ENCODE assay signal across 26 cellular contexts in genomic region chr7:81761821-81762220, GRCh38. TPM values are rescaled to one million over a fixed set of nuclear protein-coding genes. Genes with fewer than 3 reads are reported as not detected.
"Had no signal": no experiment of that assay in that cellular context is flagged by ENCODE, and none has a peak within 500 bp of the region (broad histone marks: within the 10 kb centered on the region; RNA-seq: fewer than 3 reads in every experiment).

No MANE protein-coding gene starts in this region.

- H3K4me3 Mint-ChIP-seq: activated CD4-positive, alpha-beta T cell treated with anti-CD3 and anti-CD28 coated beads, Interleukin-2, amount 10 ng/mL, durations not matched to agents 7 days and 5 days; activated CD8-positive, alpha-beta T cell treated with anti-CD3 and anti-CD28 coated beads, Interleukin-2, amount 10 ng/mL, durations not matched to agents 7 days and 5 days; activated naive CD4-positive, alpha-beta T cell treated with anti-CD3 and anti-CD28 coated beads, Interleukin-2, amount 50 U/mL, for 24 hours; immature natural killer cell; naive thymus-derived CD4-positive, alpha-beta T cell had no signal

- H3K36me3 ChIP-seq: cardiac muscle cell, lower lobe of right lung, pancreas, right atrium auricular region, thyroid gland had no signal

- H3K27me3 Mint-ChIP-seq: activated CD4-positive, alpha-beta T cell treated with anti-CD3 and anti-CD28 coated beads, Interleukin-2, amount 10 ng/mL, durations not matched to agents 7 days and 5 days; activated naive CD4-positive, alpha-beta T cell treated with anti-CD3 and anti-CD28 coated beads, Interleukin-2, amount 50 U/mL, for 24 hours; naive thymus-derived CD4-positive, alpha-beta T cell had no signal

- H3K27me3 ChIP-seq: body of pancreas, cardiac muscle cell, pancreas, right atrium auricular region, thyroid gland, upper lobe of right lung had no signal

- H3K4me1 Mint-ChIP-seq: activated CD4-positive, alpha-beta T cell treated with anti-CD3 and anti-CD28 coated beads, Interleukin-2, amount 10 ng/mL, durations not matched to agents 7 days and 5 days; activated naive CD4-positive, alpha-beta T cell treated with anti-CD3 and anti-CD28 coated beads, Interleukin-2, amount 50 U/mL, for 24 hours; immature natural killer cell; naive thymus-derived CD4-positive, alpha-beta T cell had no signal

- H3K27ac Mint-ChIP-seq: activated CD4-positive, alpha-beta T cell treated with anti-CD3 and anti-CD28 coated beads, Interleukin-2, amount 10 ng/mL, durations not matched to agents 7 days and 5 days; activated CD8-positive, alpha-beta T cell treated with anti-CD3 and anti-CD28 coated beads, Interleukin-2, amount 10 ng/mL, durations not matched to agents 7 days and 5 days; activated naive CD4-positive, alpha-beta T cell treated with anti-CD3 and anti-CD28 coated beads, Interleukin-2, amount 50 U/mL, for 24 hours; immature natural killer cell; naive thymus-derived CD4-positive, alpha-beta T cell had no signal

- H3K4me3 ChIP-seq: body of pancreas, cardiac muscle cell, lower lobe of right lung, pancreas, psoas muscle, right atrium auricular region, thyroid gland, upper lobe of right lung had no signal

- H3K9me3 Mint-ChIP-seq: activated CD4-positive, alpha-beta T cell treated with anti-CD3 and anti-CD28 coated beads, Interleukin-2, amount 10 ng/mL, durations not matched to agents 7 days and 5 days; activated naive CD4-positive, alpha-beta T cell treated with anti-CD3 and anti-CD28 coated beads, Interleukin-2, amount 50 U/mL, for 24 hours had no signal

- H3K36me3 Mint-ChIP-seq: activated naive CD4-positive, alpha-beta T cell treated with anti-CD3 and anti-CD28 coated beads, Interleukin-2, amount 50 U/mL, for 24 hours; immature natural killer cell; naive thymus-derived CD4-positive, alpha-beta T cell had no signal

- DNase-seq: activated CD4-positive, alpha-beta T cell treated with anti-CD3 and anti-CD28 coated beads, Interleukin-2, amount 10 ng/mL, durations not matched to agents 7 days and 5 days; activated CD4-positive, CD25-positive, alpha-beta regulatory T cell treated with anti-CD3 and anti-CD28 coated beads, Interleukin-2, amount 50 U/mL, for 72 hours; activated CD8-positive, alpha-beta T cell treated with anti-CD3 and anti-CD28 coated beads, Interleukin-2, amount 10 ng/mL, durations not matched to agents 7 days and 5 days; activated gamma-delta T cell treated with Interleukin-2 at 50 U/mL for 16 hours; anterior cingulate cortex; body of pancreas; effector memory CD4-positive, alpha-beta T cell; foreskin melanocyte; hypothalamus; immature natural killer cell; lower lobe of right lung; naive thymus-derived CD4-positive, alpha-beta T cell; pancreas; psoas muscle; stimulated activated CD4-positive, alpha-beta T cell treated with anti-CD3 and anti-CD28 coated beads, Interleukin-4, amount 100 ng/mL, for 4 hours; stimulated activated naive CD8-positive, alpha-beta T cell treated with anti-CD3 and anti-CD28 coated beads, Interleukin-15, Interleukin-2, amounts not matched to agents 100 U/mL and 50 U/mL, for 24 hours; substantia nigra; thyroid gland; upper lobe of right lung had no signal

- ATAC-seq: activated CD8-positive, alpha-beta T cell treated with anti-CD3 and anti-CD28 coated beads, Interleukin-2, amount 10 ng/mL, durations not matched to agents 7 days and 5 days; body of pancreas; esophagus mucosa; left lobe of liver; lower lobe of right lung; naive thymus-derived CD4-positive, alpha-beta T cell; pancreas; psoas muscle; stimulated activated naive CD8-positive, alpha-beta T cell treated with anti-CD3 and anti-CD28 coated beads, Interleukin-15, Interleukin-2, amounts not matched to agents 100 U/mL and 50 U/mL, for 24 hours; upper lobe of right lung had no signal

RNA-seq across cellular contexts. Expression of gene HGF, which starts 8.0 kb away (rescaled TPM):
- total RNA-seq: activated CD4-positive, alpha-beta T cell treated with anti-CD3 and anti-CD28 coated beads, Interleukin-2, amount 10 ng/mL, durations not matched to agents 7 days and 5 days; activated CD8-positive, alpha-beta T cell treated with anti-CD3 and anti-CD28 coated beads, Interleukin-2, amount 10 ng/mL, durations not matched to agents 7 days and 5 days; kidney epithelial cell; T-helper 2 cell treated with Interferon-gamma antibody and Interleukin-4, amounts not matched to agents 100 ng/mL and 5 ng/mL, for 36 hours had no signal
